In the genomic region with DNA sequence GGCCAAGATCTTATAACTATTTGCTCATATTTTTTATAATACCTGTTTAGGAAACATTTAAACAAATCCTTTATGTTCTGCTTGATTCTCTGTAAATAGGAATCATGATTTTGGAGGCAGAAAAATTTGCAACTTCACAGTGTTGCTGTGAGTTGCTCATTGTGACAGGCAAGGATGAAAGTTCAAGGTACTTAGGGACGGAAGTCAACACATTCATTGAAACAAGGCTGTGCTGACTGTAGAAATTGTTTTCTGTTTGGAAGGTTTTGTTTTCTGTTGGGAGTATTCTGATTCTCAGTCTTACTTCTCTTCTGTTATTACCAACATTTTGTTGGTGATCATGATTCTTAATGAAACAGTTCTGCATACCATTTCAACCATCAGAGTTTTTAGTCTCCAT, we compare ENCODE assay signal across 39 cellular contexts. TPM values are rescaled to one million over a fixed set of nuclear protein-coding genes. Genes with fewer than 3 reads are reported as not detected.
"Had no signal": no experiment of that assay in that cellular context is flagged by ENCODE, and none has a peak within 500 bp of the region (broad histone marks: within the 10 kb centered on the region; RNA-seq: fewer than 3 reads in every experiment).

No MANE protein-coding gene starts in this region.

- DNase-seq: activated effector memory CD4-positive, alpha-beta T cell treated with anti-CD3 and anti-CD28 coated beads, Interleukin-2, amount 50 U/mL, for 16 hours; activated effector memory CD4-positive, alpha-beta T cell treated with Interleukin-2 at 50 U/mL for 16 hours; activated gamma-delta T cell; activated gamma-delta T cell treated with Interleukin-2 at 50 U/mL for 16 hours; activated naive CD4-positive, alpha-beta T cell; activated naive CD4-positive, alpha-beta T cell treated with anti-CD3 and anti-CD28 coated beads for 36 hours; activated naive CD4-positive, alpha-beta T cell treated with anti-CD3 and anti-CD28 coated beads, Interleukin-2, amount 10 ng/mL, durations not matched to agents 7 days and 5 days; activated naive CD4-positive, alpha-beta T cell treated with anti-CD3 and anti-CD28 coated beads, Interleukin-2, amount 50 U/mL, for 16 hours; activated naive CD4-positive, alpha-beta T cell treated with Interleukin-2 at 50 U/mL for 16 hours; activated naive CD8-positive, alpha-beta T cell treated with anti-CD3 and anti-CD28 coated beads for 36 hours; activated naive CD8-positive, alpha-beta T cell treated with anti-CD3 and anti-CD28 coated beads, Interleukin-2, amount 10 ng/mL, durations not matched to agents 7 days and 5 days; activated naive CD8-positive, alpha-beta T cell treated with anti-CD3 and anti-CD28 coated beads, Interleukin-2, amount 50 U/mL, for 24 hours; activated T-cell treated with anti-CD3 and anti-CD28 coated beads, Interleukin-2, amount 50 U/mL, for 24 hours; activated T-cell treated with anti-CD3 and anti-CD28 coated beads, Interleukin-2, amount 50 U/mL, for 4 hours; activated T-cell treated with anti-CD3 and anti-CD28 coated beads, Interleukin-2, amount 50 U/mL, for 48 hours; activated T-cell treated with anti-CD3 and anti-CD28 coated beads, Interleukin-2, amount 50 U/mL, for 72 hours; adrenal gland; amniotic stem cell; amygdala; anterior cingulate cortex; aorta; body of pancreas; brain microvascular endothelial cell; caudate nucleus; central memory CD4-positive, alpha-beta T cell; cerebellar nuclear complex had no signal

- H3K27ac ChIP-seq: adrenal gland, ascending aorta, body of pancreas, brain microvascular endothelial cell, breast epithelium, cardiac muscle cell had no signal

- H3K36me3 ChIP-seq: adrenal gland, ascending aorta, brain microvascular endothelial cell, breast epithelium, cardiac muscle cell had no signal

- FAIRE-seq: astrocyte, bronchial epithelial cell had no signal

- H3K4me3 Mint-ChIP-seq: activated naive CD4-positive, alpha-beta T cell treated with anti-CD3 and anti-CD28 coated beads for 36 hours; activated naive CD4-positive, alpha-beta T cell treated with anti-CD3 and anti-CD28 coated beads, Interleukin-2, amount 10 ng/mL, durations not matched to agents 7 days and 5 days; activated naive CD4-positive, alpha-beta T cell treated with anti-CD3 and anti-CD28 coated beads, Interleukin-2, amount 50 U/mL, for 24 hours; activated naive CD8-positive, alpha-beta T cell; activated naive CD8-positive, alpha-beta T cell treated with anti-CD3 and anti-CD28 coated beads for 36 hours; activated naive CD8-positive, alpha-beta T cell treated with anti-CD3 and anti-CD28 coated beads, Interleukin-2, amount 10 ng/mL, durations not matched to agents 7 days and 5 days; activated naive CD8-positive, alpha-beta T cell treated with anti-CD3 and anti-CD28 coated beads, Interleukin-2, amount 50 U/mL, for 24 hours; activated T-cell treated with anti-CD3 and anti-CD28 coated beads, Interleukin-2, amount 50 U/mL, for 24 hours; activated T-cell treated with anti-CD3 and anti-CD28 coated beads, Interleukin-2, amount 50 U/mL, for 4 hours; activated T-cell treated with anti-CD3 and anti-CD28 coated beads, Interleukin-2, amount 50 U/mL, for 72 hours; activated T-helper 1 cell treated with anti-CD3 and anti-CD28 coated beads, Interleukin-12 subunit alpha, Interleukin-12 subunit beta, Interleukin-2, Interleukin-4 antibody, amounts not matched to agents 30 ng/mL and 10 ng/mL and 1 ng/mL, durations not matched to agents 14 hours and 24 hours and 36 hours; activated T-helper 17 cell treated with anti-CD3 and anti-CD28 coated beads, Interleukin-2, amount 50 U/mL, for 72 hours; brain; central memory CD8-positive, alpha-beta T cell had no signal

- H3K27me3 ChIP-seq: adrenal gland, ascending aorta, body of pancreas, brain microvascular endothelial cell, breast epithelium, cardiac muscle cell had no signal

- H3K27me3 Mint-ChIP-seq: activated naive CD4-positive, alpha-beta T cell treated with anti-CD3 and anti-CD28 coated beads, Interleukin-2, amount 10 ng/mL, durations not matched to agents 7 days and 5 days; activated naive CD4-positive, alpha-beta T cell treated with anti-CD3 and anti-CD28 coated beads, Interleukin-2, amount 50 U/mL, for 24 hours; activated naive CD8-positive, alpha-beta T cell; activated naive CD8-positive, alpha-beta T cell treated with anti-CD3 and anti-CD28 coated beads for 36 hours; activated naive CD8-positive, alpha-beta T cell treated with anti-CD3 and anti-CD28 coated beads, Interleukin-2, amount 10 ng/mL, durations not matched to agents 7 days and 5 days; activated naive CD8-positive, alpha-beta T cell treated with anti-CD3 and anti-CD28 coated beads, Interleukin-2, amount 50 U/mL, for 24 hours; activated T-cell treated with anti-CD3 and anti-CD28 coated beads, Interleukin-2, amount 50 U/mL, for 24 hours; activated T-helper 17 cell treated with anti-CD3 and anti-CD28 coated beads, Interleukin-2, amount 50 U/mL, for 72 hours; brain; central memory CD8-positive, alpha-beta T cell had no signal

- H3K4me1 ChIP-seq: adrenal gland, ascending aorta, body of pancreas, breast epithelium had no signal

- H3K27ac Mint-ChIP-seq: activated naive CD4-positive, alpha-beta T cell treated with anti-CD3 and anti-CD28 coated beads for 36 hours; activated naive CD4-positive, alpha-beta T cell treated with anti-CD3 and anti-CD28 coated beads, Interleukin-2, amount 10 ng/mL, durations not matched to agents 7 days and 5 days; activated naive CD4-positive, alpha-beta T cell treated with anti-CD3 and anti-CD28 coated beads, Interleukin-2, amount 50 U/mL, for 24 hours; activated naive CD4-positive, alpha-beta T cell treated with anti-CD3 and anti-CD28 coated beads, Interleukin-2, amount 50 U/mL, for 72 hours; activated naive CD8-positive, alpha-beta T cell; activated naive CD8-positive, alpha-beta T cell treated with anti-CD3 and anti-CD28 coated beads for 36 hours; activated naive CD8-positive, alpha-beta T cell treated with anti-CD3 and anti-CD28 coated beads, Interleukin-2, amount 10 ng/mL, durations not matched to agents 7 days and 5 days; activated naive CD8-positive, alpha-beta T cell treated with anti-CD3 and anti-CD28 coated beads, Interleukin-2, amount 50 U/mL, for 24 hours; activated T-cell treated with anti-CD3 and anti-CD28 coated beads, Interleukin-2, amount 50 U/mL, for 24 hours; activated T-cell treated with anti-CD3 and anti-CD28 coated beads, Interleukin-2, amount 50 U/mL, for 72 hours; activated T-helper 1 cell treated with anti-CD3 and anti-CD28 coated beads, Interleukin-12 subunit alpha, Interleukin-12 subunit beta, Interleukin-2, Interleukin-4 antibody, amounts not matched to agents 30 ng/mL and 10 ng/mL and 1 ng/mL, durations not matched to agents 14 hours and 24 hours and 36 hours; activated T-helper 17 cell treated with anti-CD3 and anti-CD28 coated beads, Interleukin-2, amount 50 U/mL, for 72 hours; activated T-helper 2 cell treated with anti-CD3 and anti-CD28 coated beads, Interferon-gamma antibody, Interleukin-2, Interleukin-4, amounts not matched to agents 10 μg/mL and 5 μg/mL and 100 μg/mL, durations not matched to agents 14 hours and 24 hours and 36 hours; brain had no signal

- H3K4me1 Mint-ChIP-seq: activated naive CD4-positive, alpha-beta T cell treated with anti-CD3 and anti-CD28 coated beads, Interleukin-2, amount 10 ng/mL, durations not matched to agents 7 days and 5 days; activated naive CD4-positive, alpha-beta T cell treated with anti-CD3 and anti-CD28 coated beads, Interleukin-2, amount 50 U/mL, for 24 hours; activated naive CD8-positive, alpha-beta T cell treated with anti-CD3 and anti-CD28 coated beads for 36 hours; activated naive CD8-positive, alpha-beta T cell treated with anti-CD3 and anti-CD28 coated beads, Interleukin-2, amount 10 ng/mL, durations not matched to agents 7 days and 5 days; activated naive CD8-positive, alpha-beta T cell treated with anti-CD3 and anti-CD28 coated beads, Interleukin-2, amount 50 U/mL, for 24 hours; activated T-helper 17 cell treated with anti-CD3 and anti-CD28 coated beads, Interleukin-2, amount 50 U/mL, for 72 hours; brain; central memory CD8-positive, alpha-beta T cell had no signal

- H3K4me3 ChIP-seq: adrenal gland, ascending aorta, body of pancreas, breast epithelium, cardiac muscle cell had no signal

- ATAC-seq: activated naive CD4-positive, alpha-beta T cell treated with anti-CD3 and anti-CD28 coated beads, Interleukin-2, amount 50 U/mL, for 72 hours; activated naive CD8-positive, alpha-beta T cell treated with anti-CD3 and anti-CD28 coated beads, Interleukin-2, amount 50 U/mL, for 24 hours; activated T-cell treated with anti-CD3 and anti-CD28 coated beads, Interleukin-2, amount 50 U/mL, for 4 hours; activated T-cell treated with anti-CD3 and anti-CD28 coated beads, Interleukin-2, amount 50 U/mL, for 72 hours; activated T-helper 17 cell treated with anti-CD3 and anti-CD28 coated beads, Interleukin-2, amount 50 U/mL, for 72 hours; body of pancreas had no signal

- H3K36me3 Mint-ChIP-seq: activated naive CD4-positive, alpha-beta T cell treated with anti-CD3 and anti-CD28 coated beads, Interleukin-2, amount 10 ng/mL, durations not matched to agents 7 days and 5 days; activated naive CD4-positive, alpha-beta T cell treated with anti-CD3 and anti-CD28 coated beads, Interleukin-2, amount 50 U/mL, for 24 hours; activated naive CD8-positive, alpha-beta T cell treated with anti-CD3 and anti-CD28 coated beads for 36 hours; activated naive CD8-positive, alpha-beta T cell treated with anti-CD3 and anti-CD28 coated beads, Interleukin-2, amount 10 ng/mL, durations not matched to agents 7 days and 5 days had no signal

RNA-seq across cellular contexts. Expression of gene FANK1, which starts 54.9 kb away (rescaled TPM):
- total RNA-seq: activated T-helper 1 cell treated with anti-CD3 and anti-CD28 coated beads, Interleukin-12 subunit alpha, Interleukin-12 subunit beta, Interleukin-2, Interleukin-4 antibody, amounts not matched to agents 30 ng/mL and 10 ng/mL and 1 ng/mL, durations not matched to agents 14 hours and 24 hours and 36 hours; activated T-helper 2 cell treated with anti-CD3 and anti-CD28 coated beads, Interferon-gamma antibody, Interleukin-2, Interleukin-4, amounts not matched to agents 10 μg/mL and 5 μg/mL and 100 μg/mL, durations not matched to agents 14 hours and 24 hours and 36 hours; ascending aorta had no signal
